In the genomic region with DNA sequence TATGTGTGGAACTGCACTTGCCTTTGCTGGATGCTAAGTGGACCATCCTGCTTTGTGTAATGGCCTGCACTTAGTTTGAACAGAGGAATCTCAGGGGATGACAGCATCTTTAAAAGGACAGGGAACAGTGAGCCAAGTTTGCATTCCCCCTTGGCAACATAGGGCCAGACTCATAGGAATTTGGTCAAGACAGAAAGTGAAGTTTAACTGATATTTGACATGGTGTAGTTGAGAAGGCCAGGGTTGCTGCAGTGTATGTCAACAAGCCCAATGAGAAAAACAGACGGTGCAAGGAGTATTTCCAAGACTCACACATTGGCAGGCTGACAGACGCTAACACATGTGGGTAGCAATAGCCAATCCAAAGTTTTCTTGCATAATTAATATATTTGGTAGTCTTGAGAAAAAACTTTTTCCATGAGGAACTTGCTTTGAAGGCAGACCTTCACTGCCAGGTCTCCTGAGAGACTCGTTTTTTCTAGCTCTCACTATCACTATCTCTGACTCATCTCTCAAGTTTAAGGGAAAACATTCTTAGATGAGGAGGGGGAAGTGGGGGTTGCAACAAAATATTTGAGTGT, we compare ENCODE assay signal across 26 cellular contexts.
DNase-seq lines count a peak whose midpoint lies in the region; ATAC-seq, FAIRE-seq and TF ChIP-seq lines count a peak whose summit lies in the region.
"Had no signal": no experiment of that assay in that cellular context is flagged by ENCODE, and none has a peak within 500 bp of the region (broad histone marks: within the 10 kb centered on the region; RNA-seq: fewer than 3 reads in every experiment).

No MANE protein-coding gene starts in this region.

- H3K9me3 ChIP-seq in astrocyte (ENCODE audit: insufficient read depth, low read depth, low read length) (no peaks in the 10 kb centered on the region), gastroesophageal sphincter (no peaks in the 10 kb centered on the region), uterus (no peaks in the 10 kb centered on the region), trophoblast cell (ENCODE audit: insufficient read depth, low read depth, low read length) (no peaks in the 10 kb centered on the region), T-helper 17 cell (ENCODE audit: control insufficient read depth, low read length, poor library complexity, severe bottlenecking) (no peaks in the 10 kb centered on the region)
- H3K9me3 ChIP-seq: right lobe of liver, testis had no signal

- H3K79me1 ChIP-seq in trophoblast cell (ENCODE audit: low read length), result no peaks in the 10 kb centered on the region

- TF ChIP-seq EP300 in gastroesophageal sphincter (IDR thresholded peaks at IDR 0.05), result no peak

- H3K4me1 ChIP-seq in astrocyte (ENCODE audit: insufficient read depth, low read length) (peaks cover 2% of the 10 kb centered on the region), gastroesophageal sphincter (no peaks in the 10 kb centered on the region), uterus (no peaks in the 10 kb centered on the region), trophoblast cell (ENCODE audit: control insufficient read depth in 1 of 2, insufficient read depth in 2 of 2, low read length in 2 of 2) (peaks cover 0 to 2% of the 10 kb centered on the region in 2 experiments)
- H3K4me1 ChIP-seq: right lobe of liver, testis had no signal

- no peak overlapping the region for H3K4me3 Mint-ChIP-seq in astrocyte (ENCODE audit: unreplicated experiment)
- H3K4me3 Mint-ChIP-seq in T-helper 17 cell, result no peak overlapping the region
- H3K4me3 Mint-ChIP-seq: activated CD8-positive, alpha-beta T cell treated with anti-CD3 and anti-CD28 coated beads, Interleukin-2, amount 10 ng/mL, durations not matched to agents 7 days and 5 days; immature natural killer cell; stimulated activated naive B cell treated with anti-CD40 and anti-IgM and Interleukin-4, amounts not matched to agents 10 μg/mL and 1 μg/mL and 100 μg/mL, for 72 hours had no signal

- no peak overlapping the region for H2AK5ac ChIP-seq in trophoblast cell (ENCODE audit: low read length)

- ATAC-seq in gastroesophageal sphincter (peak; percentile 74), GM21526 (IDR thresholded peaks at IDR 0.05; ENCODE audit: low FRiP score, unreplicated experiment) (no peak), T-helper 17 cell (no peak)
- ATAC-seq: activated CD8-positive, alpha-beta T cell treated with anti-CD3 and anti-CD28 coated beads, Interleukin-2, amount 10 ng/mL, durations not matched to agents 7 days and 5 days; K562; right lobe of liver; stimulated activated naive B cell treated with anti-CD40 and anti-IgM and Interleukin-4, amounts not matched to agents 10 μg/mL and 1 μg/mL and 100 μg/mL, for 72 hours had no signal

- no peak overlapping the region for H3K4ac ChIP-seq in trophoblast cell (ENCODE audit: low read depth, low read length)

- H3K4me1 Mint-ChIP-seq in astrocyte (ENCODE audit: low read depth, unreplicated experiment), result peaks cover 16% of the 10 kb centered on the region
- no peaks in the 10 kb centered on the region for H3K4me1 Mint-ChIP-seq in T-helper 17 cell
- H3K4me1 Mint-ChIP-seq: immature natural killer cell; stimulated activated naive B cell treated with anti-CD40 and anti-IgM and Interleukin-4, amounts not matched to agents 10 μg/mL and 1 μg/mL and 100 μg/mL, for 72 hours had no signal

- H3K27me3 Mint-ChIP-seq in astrocyte (ENCODE audit: low read depth, unreplicated experiment) (no peaks in the 10 kb centered on the region), T-helper 17 cell (peaks cover 3% of the 10 kb centered on the region)

- no peak overlapping the region for H3K14ac ChIP-seq in trophoblast cell (ENCODE audit: low read length)

- no peak overlapping the region for H4K8ac ChIP-seq in trophoblast cell (ENCODE audit: low read depth, low read length)

- no peak overlapping the region for H3K4me2 ChIP-seq in astrocyte (ENCODE audit: low read length)
- no peak overlapping the region for H3K4me2 ChIP-seq in trophoblast cell (ENCODE audit: low read length)

- H3K79me2 ChIP-seq in astrocyte (ENCODE audit: insufficient read depth, low read length) (no peaks in the 10 kb centered on the region), trophoblast cell (ENCODE audit: control insufficient read depth, insufficient read depth, low read length, poor library complexity) (no peaks in the 10 kb centered on the region)

- H2BK120ac ChIP-seq in trophoblast cell (ENCODE audit: insufficient read depth, low read length, poor library complexity), result no peak overlapping the region

- intact Hi-C loops in uterus (cut with DNase I; ENCODE audit: low total_unique reads), result no loop called here

- H3K9ac ChIP-seq in astrocyte (ENCODE audit: low read length), result no peak overlapping the region
- no peak overlapping the region for H3K9ac ChIP-seq in trophoblast cell (ENCODE audit: low read length)

- DNase-seq in astrocyte (ENCODE audit: low read depth) (peak; percentile 27), mucosa of gallbladder (ENCODE audit: low spot score) (peak; percentile 13), uterus (peak; percentile 29 to 47), trophoblast cell (no peak), T-helper 17 cell (no peak)
- DNase-seq: activated CD8-positive, alpha-beta T cell treated with anti-CD3 and anti-CD28 coated beads, Interleukin-2, amount 10 ng/mL, durations not matched to agents 7 days and 5 days; activated T-cell treated with anti-CD3 and anti-CD28 coated beads, Interleukin-2, amount 50 U/mL, for 1 hour; amygdala; DMS79; effector CD4-positive, alpha-beta T cell; erythroblast; immature natural killer cell; NCI-H1694; NCI-H774; occipital lobe; right lobe of liver; stimulated activated naive B cell treated with anti-CD40 and anti-IgM and Interleukin-4, amounts not matched to agents 10 μg/mL and 1 μg/mL and 100 μg/mL, for 72 hours; T1000; testis had no signal

- H2AFZ ChIP-seq in astrocyte (ENCODE audit: low read depth, low read length), result peak overlapping the region; percentile 19
- no peak overlapping the region for H2AFZ ChIP-seq in trophoblast cell (ENCODE audit: insufficient read depth, low read length, poor library complexity)

- H4K12ac ChIP-seq in trophoblast cell (ENCODE audit: low read depth, low read length), result no peak overlapping the region

- H3K36me3 Mint-ChIP-seq in astrocyte (ENCODE audit: low read depth, unreplicated experiment), result no peaks in the 10 kb centered on the region
- H3K36me3 Mint-ChIP-seq in T-helper 17 cell (ENCODE audit: low read depth), result peaks cover 1% of the 10 kb centered on the region
- H3K36me3 Mint-ChIP-seq: immature natural killer cell; stimulated activated naive B cell treated with anti-CD40 and anti-IgM and Interleukin-4, amounts not matched to agents 10 μg/mL and 1 μg/mL and 100 μg/mL, for 72 hours had no signal

- WGBS in gastroesophageal sphincter (ENCODE audit: low coverage in 1 of 2), 2 donors, result 30 to 56% methylated on average over 3 of the region's 3 CpGs
- WGBS in trophoblast cell (ENCODE audit: extremely low coverage, insufficient coverage, insufficient read length), result no CpG with 5 or more reads among the region's 3 CpGs

- peak; percentile 78 for FAIRE-seq in astrocyte (lab: Jason Lieb, UNC)
- FAIRE-seq: GM12891, H1, K562 had no signal

- no peak overlapping the region for H3K27ac ChIP-seq in astrocyte (ENCODE audit: low read depth, low read length)
- no peak overlapping the region for H3K27ac ChIP-seq in gastroesophageal sphincter
- peak overlapping the region in 1 of 2 donors; percentile 6 for H3K27ac ChIP-seq in uterus
- H3K27ac ChIP-seq in trophoblast cell (ENCODE audit: low read depth, low read length), result no peak overlapping the region
- H3K27ac ChIP-seq: right lobe of liver, SK-N-MC, testis had no signal

- no peak overlapping the region for H3K18ac ChIP-seq in trophoblast cell (ENCODE audit: low read length)

- H3K27me3 ChIP-seq in astrocyte (ENCODE audit: insufficient read depth, low read length) (no peaks in the 10 kb centered on the region), gastroesophageal sphincter (no peaks in the 10 kb centered on the region), uterus (no peaks in the 10 kb centered on the region), trophoblast cell (ENCODE audit: insufficient read depth, low read length) (no peaks in the 10 kb centered on the region)
- H3K27me3 ChIP-seq: right lobe of liver, testis had no signal

- peak overlapping the region; percentile 1 for H3K27ac Mint-ChIP-seq in astrocyte (ENCODE audit: unreplicated experiment)
- H3K27ac Mint-ChIP-seq in T-helper 17 cell, result no peak overlapping the region
- H3K27ac Mint-ChIP-seq: activated CD8-positive, alpha-beta T cell treated with anti-CD3 and anti-CD28 coated beads, Interleukin-2, amount 10 ng/mL, durations not matched to agents 7 days and 5 days; immature natural killer cell; stimulated activated naive B cell treated with anti-CD40 and anti-IgM and Interleukin-4, amounts not matched to agents 10 μg/mL and 1 μg/mL and 100 μg/mL, for 72 hours had no signal

- TF ChIP-seq CTCF in astrocyte (IDR thresholded peaks at IDR 0.05; ENCODE audit: insufficient read depth, low read depth, low read length), result no peak
- no peak for TF ChIP-seq CTCF in gastroesophageal sphincter (IDR thresholded peaks at IDR 0.05)
- no peak for TF ChIP-seq CTCF in uterus (IDR thresholded peaks at IDR 0.05)

- H3K36me3 ChIP-seq in astrocyte (ENCODE audit: insufficient read depth, low read length) (no peaks in the 10 kb centered on the region), gastroesophageal sphincter (no peaks in the 10 kb centered on the region), uterus (no peaks in the 10 kb centered on the region), trophoblast cell (ENCODE audit: control insufficient read depth in 1 of 2, insufficient read depth in 2 of 2, low read length in 2 of 2) (no peaks in the 10 kb centered on the region)
- H3K36me3 ChIP-seq: right lobe of liver had no signal

- no peaks in the 10 kb centered on the region for H3K9me3 Mint-ChIP-seq in astrocyte (ENCODE audit: unreplicated experiment)
- H3K9me3 Mint-ChIP-seq: stimulated activated naive B cell treated with anti-CD40 and anti-IgM and Interleukin-4, amounts not matched to agents 10 μg/mL and 1 μg/mL and 100 μg/mL, for 72 hours had no signal

- H2BK12ac ChIP-seq in trophoblast cell (ENCODE audit: low read length), result no peak overlapping the region

- no peak overlapping the region for H3K23ac ChIP-seq in trophoblast cell (ENCODE audit: low read length)

- no peak for TF ChIP-seq POLR2A in gastroesophageal sphincter (IDR thresholded peaks at IDR 0.05)
- no peak for TF ChIP-seq POLR2A in uterus (IDR thresholded peaks at IDR 0.05)

- H3K4me3 ChIP-seq in astrocyte (ENCODE audit: insufficient read depth, low read depth, low read length) (no peak overlapping the region), gastroesophageal sphincter (no peak overlapping the region), uterus (no peak overlapping the region), trophoblast cell (ENCODE audit: low read depth, low read length) (no peak overlapping the region)
- H3K4me3 ChIP-seq: K562, lung, right lobe of liver, SK-N-MC, testis had no signal

- no peak overlapping the region for H4K91ac ChIP-seq in trophoblast cell (ENCODE audit: low read depth, low read length)

- H4K20me1 ChIP-seq in astrocyte (ENCODE audit: insufficient read depth, low read length), result no peaks in the 10 kb centered on the region

- no peak overlapping the region for H2BK5ac ChIP-seq in trophoblast cell (ENCODE audit: low read depth, low read length, poor library complexity)

Comparison
In these comparisons a context has a peak if more than half of its experiments do, and no peak if none do; other contexts are left out.
1. DNase-seq: peak in astrocyte (single experiment), mucosa of gallbladder (single experiment) and uterus (2 of 2); none in trophoblast cell (0 of 2) and T-helper 17 cell (0 of 3).